Comparison of ENCODE assay signal across 1 cellular context in the genomic region with DNA sequence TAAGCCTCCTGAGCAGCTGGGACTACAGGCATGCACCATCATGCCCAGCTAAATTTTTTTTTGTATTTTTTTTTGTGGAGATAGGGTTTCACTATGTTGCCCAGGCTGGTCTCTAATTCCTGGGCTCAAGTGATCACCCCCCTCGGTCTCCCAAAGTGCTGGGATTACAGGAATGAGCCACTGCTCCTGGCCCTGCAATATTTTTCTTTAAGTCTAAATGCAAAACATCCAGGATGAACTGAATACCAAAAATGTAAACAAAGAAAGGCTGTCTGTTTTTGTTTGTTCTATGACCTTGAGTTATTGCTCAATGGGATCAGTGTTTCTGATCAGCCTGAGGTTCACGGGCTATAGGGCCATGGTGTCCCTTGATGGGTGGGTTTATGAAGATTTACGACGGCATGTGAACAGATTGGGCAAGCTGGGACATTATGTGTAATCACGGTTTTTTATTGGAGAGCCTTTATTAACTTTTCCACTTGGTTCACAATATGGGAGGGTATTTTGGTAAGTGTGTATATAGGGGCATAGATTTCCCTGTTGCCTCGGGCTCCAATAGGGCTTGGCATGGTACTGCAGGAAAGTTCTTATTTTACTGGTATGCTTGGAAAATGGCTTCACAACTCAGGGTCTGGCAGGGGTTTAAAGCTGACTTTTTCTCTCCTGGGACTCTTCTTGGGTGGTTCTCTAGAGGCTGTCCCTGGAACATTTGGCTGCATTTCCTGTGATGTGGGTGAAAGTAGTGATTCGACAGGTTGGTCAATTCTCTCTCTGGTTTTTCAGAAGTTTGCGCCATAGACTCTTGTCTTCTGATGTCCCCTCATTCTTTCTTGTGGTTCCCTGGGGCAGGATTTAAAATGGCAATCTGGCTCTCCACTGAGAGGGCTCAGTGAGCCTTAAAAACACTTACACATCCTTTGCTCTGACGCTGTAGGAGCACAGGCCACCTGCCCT.
TF ChIP-seq lines count a peak whose summit lies in the region.

No MANE protein-coding gene starts in this region.

TF ChIP-seq in HEK293, 187 proteins besides CTCF, POLR2A, EP300 and RAD21 (continued from another document):
- TF ChIP-seq SP2 (tag by site-specific recombination; IDR thresholded peaks at IDR 0.05) = 0 out of 2 replicates have a peak, but pooled peaks have one; percentile 8
- peak; percentile 52; the same call in 1 of the 2 replicates for TF ChIP-seq ZBTB17 (tag by site-specific recombination; IDR thresholded peaks at IDR 0.05)
- TF ChIP-seq, protein P1, sequence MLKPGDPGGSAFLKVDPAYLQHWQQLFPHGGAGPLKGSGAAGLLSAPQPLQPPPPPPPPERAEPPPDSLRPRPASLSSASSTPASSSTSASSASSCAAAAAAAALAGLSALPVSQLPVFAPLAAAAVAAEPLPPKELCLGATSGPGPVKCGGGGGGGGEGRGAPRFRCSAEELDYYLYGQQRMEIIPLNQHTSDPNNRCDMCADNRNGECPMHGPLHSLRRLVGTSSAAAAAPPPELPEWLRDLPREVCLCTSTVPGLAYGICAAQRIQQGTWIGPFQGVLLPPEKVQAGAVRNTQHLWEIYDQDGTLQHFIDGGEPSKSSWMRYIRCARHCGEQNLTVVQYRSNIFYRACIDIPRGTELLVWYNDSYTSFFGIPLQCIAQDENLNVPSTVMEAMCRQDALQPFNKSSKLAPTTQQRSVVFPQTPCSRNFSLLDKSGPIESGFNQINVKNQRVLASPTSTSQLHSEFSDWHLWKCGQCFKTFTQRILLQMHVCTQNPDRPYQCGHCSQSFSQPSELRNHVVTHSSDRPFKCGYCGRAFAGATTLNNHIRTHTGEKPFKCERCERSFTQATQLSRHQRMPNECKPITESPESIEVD (tag by site-specific recombination; IDR thresholded peaks at IDR 0.05) = peak; percentile 71
- TF ChIP-seq ZBTB8A (tag by site-specific recombination; IDR thresholded peaks at IDR 0.05) = peak; percentile 58
- no peak for TF ChIP-seq SCRT1 (tag by site-specific recombination; IDR thresholded peaks at IDR 0.05; ENCODE audit: borderline replicate concordance)
- TF ChIP-seq, protein P2, sequence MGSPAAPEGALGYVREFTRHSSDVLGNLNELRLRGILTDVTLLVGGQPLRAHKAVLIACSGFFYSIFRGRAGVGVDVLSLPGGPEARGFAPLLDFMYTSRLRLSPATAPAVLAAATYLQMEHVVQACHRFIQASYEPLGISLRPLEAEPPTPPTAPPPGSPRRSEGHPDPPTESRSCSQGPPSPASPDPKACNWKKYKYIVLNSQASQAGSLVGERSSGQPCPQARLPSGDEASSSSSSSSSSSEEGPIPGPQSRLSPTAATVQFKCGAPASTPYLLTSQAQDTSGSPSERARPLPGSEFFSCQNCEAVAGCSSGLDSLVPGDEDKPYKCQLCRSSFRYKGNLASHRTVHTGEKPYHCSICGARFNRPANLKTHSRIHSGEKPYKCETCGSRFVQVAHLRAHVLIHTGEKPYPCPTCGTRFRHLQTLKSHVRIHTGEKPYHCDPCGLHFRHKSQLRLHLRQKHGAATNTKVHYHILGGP (tag by site-specific recombination; IDR thresholded peaks at IDR 0.05) = 0 out of 2 replicates have a peak, but pooled peaks have one; percentile 52
- no peak for TF ChIP-seq ZNF555 (tag by site-specific recombination; conservative IDR thresholded peaks at IDR 0.05)
TF ChIP-seq in HEK293: peak in this region for 15.
